Comparison of ENCODE assay signal across 23 cellular contexts in genomic region chr2:46273225-46273863, GRCh38. TPM values are rescaled to one million over a fixed set of nuclear protein-coding genes. Genes with fewer than 3 reads are reported as not detected.
DNase-seq lines count a peak whose midpoint lies in the region; ATAC-seq and TF ChIP-seq lines count a peak whose summit lies in the region.
"Had no signal": no experiment of that assay in that cellular context is flagged by ENCODE, and none has a peak within 500 bp of the region (broad histone marks: within the 10 kb centered on the region; RNA-seq: fewer than 3 reads in every experiment).

No MANE protein-coding gene starts in this region.

- no peak overlapping the region for H2BK5ac ChIP-seq in mesenchymal stem cell (ENCODE audit: low read depth, low read length, poor library complexity, severe bottlenecking)

- peak overlapping the region in 1 of 2 experiments; percentile 43 for H2BK12ac ChIP-seq in mesenchymal stem cell (ENCODE audit: low read length in 2 of 2)

- H3K9me3 ChIP-seq in heart right ventricle, result no peaks in the 10 kb centered on the region
- no peaks in the 10 kb centered on the region for H3K9me3 ChIP-seq in mesenchymal stem cell (ENCODE audit: control insufficient read depth, low read length)
- H3K9me3 ChIP-seq in upper lobe of left lung, result no peaks in the 10 kb centered on the region
- H3K9me3 ChIP-seq: Caco-2, SJCRH30 had no signal

- no peaks in the 10 kb centered on the region for H3K27me3 ChIP-seq in brain microvascular endothelial cell (replicated peaks)
- no peaks in the 10 kb centered on the region for H3K27me3 ChIP-seq in heart right ventricle
- peaks cover 0 to under 1% of the 10 kb centered on the region in 2 experiments for H3K27me3 ChIP-seq in mesenchymal stem cell (ENCODE audit: control insufficient read depth in 1 of 2, insufficient read depth in 1 of 2, low read length in 2 of 2)
- no peaks in the 10 kb centered on the region for H3K27me3 ChIP-seq in upper lobe of left lung
- H3K27me3 ChIP-seq: cardiac muscle cell, neural progenitor cell, SJCRH30 had no signal

- H3K27ac ChIP-seq in brain microvascular endothelial cell (peak overlapping the region; percentile 57), heart right ventricle (peak overlapping the region in 9 of 10 donors; percentile 28 to 82 (median 63)), mesenchymal stem cell (ENCODE audit: low read length, poor library complexity, severe bottlenecking) (peak overlapping the region; percentile 55), upper lobe of left lung (peak overlapping the region; percentile 56 to 73 (median 64))
- H3K27ac ChIP-seq: cardiac muscle cell, neural progenitor cell, SJCRH30, VCaP had no signal

- no peak overlapping the region for H3K9ac ChIP-seq in mesenchymal stem cell (ENCODE audit: low read length)
- H3K9ac ChIP-seq: neural progenitor cell had no signal

- H3K23ac ChIP-seq in mesenchymal stem cell (ENCODE audit: low read length in 2 of 2), result no peak overlapping the region

- H3K4me3 ChIP-seq in brain microvascular endothelial cell (ENCODE audit: low read depth, low read length) (no peak overlapping the region), heart right ventricle (no peak overlapping the region), mesenchymal stem cell (ENCODE audit: insufficient read depth in 1 of 2, low read depth in 1 of 2, low read length in 2 of 2) (no peak overlapping the region), upper lobe of left lung (no peak overlapping the region)
- H3K4me3 ChIP-seq: cardiac muscle cell, neural progenitor cell, SJCRH30 had no signal

- DNase-seq in brain microvascular endothelial cell (peak; percentile 76), heart right ventricle (peak in 1 of 2 donors; percentile 47), mesenchymal stem cell (peak; percentile 75), upper lobe of left lung (no peak), NCI-H2029 treated with DMSO at 0.1 percent for 48 hours (lab: John Stamatoyannopoulos, UW) (no peak), NCI-H524 treated with DMSO at 0.1 percent for 48 hours (lab: John Stamatoyannopoulos, UW) (no peak)
- DNase-seq: activated CD4-positive, alpha-beta memory T cell treated with anti-CD3 and anti-CD28 coated beads for 36 hours; activated T-cell treated with anti-CD3 and anti-CD28 coated beads, Interleukin-2, amount 50 U/mL, for 72 hours; effector CD8-positive, alpha-beta T cell; H7; hippocampal formation; KG1; kidney; NCI-H2029; NCI-H526; retina; SJCRH30 had no signal

- H3K4me1 ChIP-seq in heart right ventricle, result peaks cover 16 to 99% (median 72%) of the 10 kb centered on the region in 9 donors
- H3K4me1 ChIP-seq in mesenchymal stem cell (ENCODE audit: control insufficient read depth, insufficient read depth, low read depth, low read length), result peaks cover 26% of the 10 kb centered on the region
- H3K4me1 ChIP-seq in upper lobe of left lung, result peaks cover 38 to 55% (median 41%) of the 10 kb centered on the region in 4 donors
- H3K4me1 ChIP-seq: neural progenitor cell had no signal

- peak overlapping the region; percentile 21 for H4K91ac ChIP-seq in mesenchymal stem cell (ENCODE audit: low read length)

- peak in 2 of 4 donors; percentile 62 to 63 for TF ChIP-seq EP300 in upper lobe of left lung (IDR thresholded peaks at IDR 0.05)

- no peaks in the 10 kb centered on the region for H3K79me1 ChIP-seq in mesenchymal stem cell (replicated peaks; ENCODE audit: low read length, poor library complexity, severe bottlenecking)

- no peaks in the 10 kb centered on the region for H3K36me3 ChIP-seq in brain microvascular endothelial cell (replicated peaks)
- no peaks in the 10 kb centered on the region for H3K36me3 ChIP-seq in heart right ventricle
- no peaks in the 10 kb centered on the region for H3K36me3 ChIP-seq in mesenchymal stem cell (ENCODE audit: control insufficient read depth in 1 of 2, insufficient read depth in 2 of 2, low read depth in 1 of 2, low read length in 2 of 2)
- no peaks in the 10 kb centered on the region for H3K36me3 ChIP-seq in upper lobe of left lung
- H3K36me3 ChIP-seq: cardiac muscle cell, neural progenitor cell, SJCRH30 had no signal

- TF ChIP-seq POLR2A in upper lobe of left lung (IDR thresholded peaks at IDR 0.05), result no peak

- ATAC-seq in heart right ventricle, result peak in 5 of 8 donors; percentile 43 to 63 (median 49)
- peak in 1 of 2 donors; percentile 25 for ATAC-seq in upper lobe of left lung (ENCODE audit: low FRiP score in 2 of 2)
- ATAC-seq in GM19324 (IDR thresholded peaks at IDR 0.05; ENCODE audit: low FRiP score, unreplicated experiment), result no peak
- ATAC-seq: activated naive CD4-positive, alpha-beta T cell treated with anti-CD3 and anti-CD28 coated beads, Interleukin-2, amount 50 U/mL, for 72 hours; activated T-cell treated with anti-CD3 and anti-CD28 coated beads, Interleukin-2, amount 50 U/mL, for 72 hours had no signal

- peak overlapping the region; percentile 27 for H4K8ac ChIP-seq in mesenchymal stem cell (ENCODE audit: low read length)

- H2AFZ ChIP-seq in mesenchymal stem cell (ENCODE audit: low read depth, low read length), result no peak overlapping the region
- H2AFZ ChIP-seq: neural progenitor cell had no signal

- no peak overlapping the region for H3K18ac ChIP-seq in mesenchymal stem cell (ENCODE audit: low read depth in 1 of 2, low read length in 2 of 2)

- no peak overlapping the region for H3K4me2 ChIP-seq in mesenchymal stem cell (ENCODE audit: low read length, poor library complexity, severe bottlenecking)
- H3K4me2 ChIP-seq: neural progenitor cell had no signal

- H3K14ac ChIP-seq in mesenchymal stem cell (ENCODE audit: low read length in 2 of 2), result peak overlapping the region in 1 of 2 experiments; percentile 75

- no peak overlapping the region for H3K4ac ChIP-seq in mesenchymal stem cell (ENCODE audit: low read depth in 1 of 2, low read length in 2 of 2)

- no peak overlapping the region for H2AK5ac ChIP-seq in mesenchymal stem cell (ENCODE audit: low read length, severe bottlenecking)

- intact Hi-C loops in heart right ventricle (cut with DNase I), result loop anchor here in 2 of 10 donors (10.0 kb wide), 2 partner anchors 89 to 179 kb away; no protein-coding TSS in a partner anchor

- no peak overlapping the region for H2BK120ac ChIP-seq in mesenchymal stem cell (ENCODE audit: low read depth, low read length)

- TF ChIP-seq CTCF in brain microvascular endothelial cell (IDR thresholded peaks at IDR 0.05; ENCODE audit: low read depth, low read length, missing control alignments) (no peak), heart right ventricle (IDR thresholded peaks at IDR 0.05) (no peak), upper lobe of left lung (IDR thresholded peaks at IDR 0.05) (no peak)

- WGBS in heart right ventricle, 2 donors, result 47 to 58% methylated on average over 7 of the region's 7 CpGs
- WGBS in mesenchymal stem cell, result 49% methylated on average over 6 of the region's 7 CpGs
- 60 to 67% methylated on average over 7 of the region's 7 CpGs for WGBS in upper lobe of left lung, 2 donors

- H2BK15ac ChIP-seq in mesenchymal stem cell (ENCODE audit: low read depth, poor library complexity, severe bottlenecking), result no peak overlapping the region

- in situ Hi-C loops in brain microvascular endothelial cell (cut with HindIII; ENCODE audit: low pct_ligation_motif_present, low sequenced_read_pairs), result no loop called here

RNA-seq across cellular contexts. Expression of gene EPAS1, which starts 23.9 kb away (rescaled TPM):
- total RNA-seq in heart right ventricle, result 100 to 1,000 TPM; 176 to 415 (median 210) TPM
- 100 to 1,000 TPM; 112 to 119 TPM for polyA plus RNA-seq in heart right ventricle
- polyA plus RNA-seq in mesenchymal stem cell (2013, experiment 1 of 2), result 237 TPM
- polyA plus RNA-seq in mesenchymal stem cell (2013, experiment 2 of 2), result 244 TPM
- total RNA-seq in upper lobe of left lung, result 1,000 to 10,000 TPM in 4 of 6 donors, 100 to 1,000 TPM in 2; 440 to 1,878 (median 1,131) TPM

Comparison
In these comparisons a context has a peak if more than half of its experiments do, and no peak if none do; other contexts are left out.
1. DNase-seq: peak in brain microvascular endothelial cell (single experiment) and mesenchymal stem cell (single experiment); none in upper lobe of left lung (0 of 2), NCI-H2029 treated with DMSO at 0.1 percent for 48 hours (single experiment) and NCI-H524 treated with DMSO at 0.1 percent for 48 hours (single experiment).
2. Peak in every context shown above with its lines, with median percentiles within 50 percentile points of each other: H3K27ac ChIP-seq.